1 cellular context compared by ENCODE assay signal in genomic region chr17:40443988-40444899, GRCh38.
TF ChIP-seq lines count a peak whose summit lies in the region.

No MANE protein-coding gene starts in this region.

TF ChIP-seq in endothelial cell of umbilical vein, 7 proteins besides CTCF, POLR2A, EP300 and RAD21 (continued from another document):
- TF ChIP-seq POLR2AphosphoS5 (IDR thresholded peaks at IDR 0.05; ENCODE audit: insufficient read depth, low read depth, low read length) (no peak), MAX (IDR thresholded peaks at IDR 0.05; ENCODE audit: insufficient read depth, insufficient read length) (no peak), JUN (IDR thresholded peaks at IDR 0.05; ENCODE audit: borderline replicate concordance, insufficient read depth, insufficient read length, low read depth) (no peak), MYC (IDR thresholded peaks at IDR 0.05; ENCODE audit: low read depth, low read length) (no peak), EZH2 (IDR thresholded peaks at IDR 0.05; ENCODE audit: borderline replicate concordance, low read depth, low read length, severe bottlenecking) (no peak), GATA2 (IDR thresholded peaks at IDR 0.05; ENCODE audit: insufficient read depth, insufficient read length, low read depth, low read length) (no peak)
